ENCODE assay signal across 9 cellular contexts in genomic region chr17:35763767-35764122, GRCh38. TPM values are rescaled to one million over a fixed set of nuclear protein-coding genes. Genes with fewer than 3 reads are reported as not detected.
DNase-seq lines count a peak whose midpoint lies in the region; ATAC-seq, FAIRE-seq and TF ChIP-seq lines count a peak whose summit lies in the region.
"Had no signal": no experiment of that assay in that cellular context is flagged by ENCODE, and none has a peak within 500 bp of the region (broad histone marks: within the 10 kb centered on the region; RNA-seq: fewer than 3 reads in every experiment).

No MANE protein-coding gene starts in this region.

- H3K9me3 ChIP-seq in kidney (ENCODE audit: control insufficient read depth in 1 of 2, low read length in 2 of 2) (no peaks in the 10 kb centered on the region), stomach smooth muscle (ENCODE audit: control insufficient read depth in 2 of 2, low read length in 2 of 2) (no peaks in the 10 kb centered on the region)

- H3K9ac ChIP-seq in kidney (ENCODE audit: low read length in 2 of 2) (no peak overlapping the region), stomach smooth muscle (ENCODE audit: low read length in 2 of 2) (peak overlapping the region; percentile 38 to 60)

- H3K9me3 Mint-ChIP-seq in activated CD4-positive, alpha-beta T cell treated with anti-CD3 and anti-CD28 coated beads, Interleukin-2, amount 10 ng/mL, durations not matched to agents 7 days and 5 days: no peaks in the 10 kb centered on the region
- no peaks in the 10 kb centered on the region for H3K9me3 Mint-ChIP-seq in activated CD8-positive, alpha-beta T cell treated with anti-CD3 and anti-CD28 coated beads for 36 hours

- H3K27ac ChIP-seq in kidney (ENCODE audit: low read depth in 2 of 2, low read length in 2 of 2) (no peak overlapping the region), stomach smooth muscle (ENCODE audit: low read length) (no peak overlapping the region)

- no peak for ATAC-seq in activated CD8-positive, alpha-beta T cell treated with anti-CD3 and anti-CD28 coated beads for 36 hours
- ATAC-seq in HG02938 (IDR thresholded peaks at IDR 0.05; ENCODE audit: unreplicated experiment): no peak

- H3K4me1 Mint-ChIP-seq in activated CD4-positive, alpha-beta T cell treated with anti-CD3 and anti-CD28 coated beads, Interleukin-2, amount 10 ng/mL, durations not matched to agents 7 days and 5 days: peaks cover 11% of the 10 kb centered on the region
- peaks cover 10% of the 10 kb centered on the region for H3K4me1 Mint-ChIP-seq in activated CD8-positive, alpha-beta T cell treated with anti-CD3 and anti-CD28 coated beads for 36 hours (ENCODE audit: low read depth)

- H3K4me3 Mint-ChIP-seq in activated CD4-positive, alpha-beta T cell treated with anti-CD3 and anti-CD28 coated beads, Interleukin-2, amount 10 ng/mL, durations not matched to agents 7 days and 5 days: peak overlapping the region; percentile 78
- peak overlapping the region; percentile 62 for H3K4me3 Mint-ChIP-seq in activated CD8-positive, alpha-beta T cell treated with anti-CD3 and anti-CD28 coated beads for 36 hours

- no peaks in the 10 kb centered on the region for H3K27me3 ChIP-seq in stomach smooth muscle (ENCODE audit: control insufficient read depth in 1 of 2, insufficient read depth in 2 of 2, low read length in 2 of 2)

- no peak for TF ChIP-seq CTCF in activated CD8-positive, alpha-beta T cell treated with anti-CD3 and anti-CD28 coated beads for 36 hours (IDR thresholded peaks at IDR 0.05)
- TF ChIP-seq CTCF in kidney (IDR thresholded peaks at IDR 0.05; ENCODE audit: borderline replicate concordance, extremely low read depth, insufficient read depth): no peak

- POLR2A ChIA-PET in activated CD4-positive, alpha-beta T cell treated with anti-CD3 and anti-CD28 coated beads, Interleukin-2, amount 10 ng/mL, durations not matched to agents 7 days and 5 days (lab: Charles Lee): interaction anchor here (2.1 kb wide), 1 partner anchor 45 kb away, joined by 21 read pairs; the partner anchor contains the start of gene TAF15
- POLR2A ChIA-PET in activated CD8-positive, alpha-beta T cell treated with anti-CD3 and anti-CD28 coated beads for 36 hours (lab: Charles Lee): interaction anchor here (0.6 to 3.4 kb wide), 14 partner anchors 11 to 1381 kb away, joined by 3 to 38 read pairs (median 4); partner anchors contain the start of genes RASL10B and TAF15

- CTCF ChIA-PET in activated CD4-positive, alpha-beta T cell treated with anti-CD3 and anti-CD28 coated beads, Interleukin-2, amount 10 ng/mL, durations not matched to agents 7 days and 5 days (lab: Charles Lee): interaction anchor here (0.7 to 3.2 kb wide), 30 partner anchors 9 to 626 kb away, joined by 3 to 44 read pairs (median 5); partner anchors contain the start of genes CCL16, MMP28 and TAF15
- CTCF ChIA-PET in activated CD8-positive, alpha-beta T cell treated with anti-CD3 and anti-CD28 coated beads for 36 hours (lab: Charles Lee): interaction anchor here (0.7 to 10.2 kb wide), 70 partner anchors 9 to 674 kb away, joined by 3 to 292 read pairs (median 5); partner anchors contain the start of genes AP2B1, GAS2L2, LYZL6 and MMP28

- H3K36me3 ChIP-seq in kidney (ENCODE audit: control insufficient read depth in 1 of 2, insufficient read depth in 2 of 2, low read length in 2 of 2) (no peaks in the 10 kb centered on the region), stomach smooth muscle (ENCODE audit: control insufficient read depth in 2 of 2, insufficient read depth in 2 of 2, low read length in 2 of 2) (no peaks in the 10 kb centered on the region)

- intact Hi-C loops in activated CD8-positive, alpha-beta T cell treated with anti-CD3 and anti-CD28 coated beads for 36 hours (cut with micrococcal nuclease): loop anchor here (1.0 kb wide), 1 partner anchor 41 kb away; no protein-coding TSS in a partner anchor
- intact Hi-C loops in kidney (cut with DNase I): no loop called here

- H3K27ac Mint-ChIP-seq in activated CD4-positive, alpha-beta T cell treated with anti-CD3 and anti-CD28 coated beads, Interleukin-2, amount 10 ng/mL, durations not matched to agents 7 days and 5 days: no peak overlapping the region
- no peak overlapping the region for H3K27ac Mint-ChIP-seq in activated CD8-positive, alpha-beta T cell treated with anti-CD3 and anti-CD28 coated beads for 36 hours

- peaks cover 0 to 2% of the 10 kb centered on the region in 2 donors for H3K4me1 ChIP-seq in kidney (ENCODE audit: control insufficient read depth in 1 of 2, insufficient read depth in 1 of 2, low read depth in 1 of 2, low read length in 2 of 2)
- H3K4me1 ChIP-seq in stomach smooth muscle (ENCODE audit: control insufficient read depth, insufficient read depth, low read length): peaks cover 24% of the 10 kb centered on the region

- FAIRE-seq in kidney (lab: Jason Lieb, UNC): no peak
- FAIRE-seq: frontal cortex had no signal

- no peak for DNase-seq in activated CD4-positive, alpha-beta T cell treated with anti-CD3 and anti-CD28 coated beads, Interleukin-2, amount 10 ng/mL, durations not matched to agents 7 days and 5 days
- no peak for DNase-seq in activated CD4-positive, alpha-beta T cell treated with anti-CD3 and anti-CD28 coated beads for 48 hours
- DNase-seq in activated CD8-positive, alpha-beta T cell treated with anti-CD3 and anti-CD28 coated beads for 36 hours: no peak
- DNase-seq in kidney (no peak), islet precursor cell (no peak), RPMI8226 (no peak)

- H3K36me3 Mint-ChIP-seq in activated CD4-positive, alpha-beta T cell treated with anti-CD3 and anti-CD28 coated beads, Interleukin-2, amount 10 ng/mL, durations not matched to agents 7 days and 5 days (ENCODE audit: low read depth): no peaks in the 10 kb centered on the region
- no peaks in the 10 kb centered on the region for H3K36me3 Mint-ChIP-seq in activated CD8-positive, alpha-beta T cell treated with anti-CD3 and anti-CD28 coated beads for 36 hours (ENCODE audit: low read depth)

- H3K27me3 Mint-ChIP-seq in activated CD4-positive, alpha-beta T cell treated with anti-CD3 and anti-CD28 coated beads, Interleukin-2, amount 10 ng/mL, durations not matched to agents 7 days and 5 days: no peaks in the 10 kb centered on the region
- no peaks in the 10 kb centered on the region for H3K27me3 Mint-ChIP-seq in activated CD8-positive, alpha-beta T cell treated with anti-CD3 and anti-CD28 coated beads for 36 hours

- H3K4me3 ChIP-seq in kidney (ENCODE audit: low read length in 2 of 2): peak overlapping the region; percentile 44 to 48
- H3K4me3 ChIP-seq in stomach smooth muscle (ENCODE audit: low read length in 2 of 2): peak overlapping the region in 1 of 2 donors; percentile 74

RNA-seq across cellular contexts. Expression of gene C17orf50, which starts 3.1 kb away (rescaled TPM):
- total RNA-seq in activated CD4-positive, alpha-beta T cell treated with anti-CD3 and anti-CD28 coated beads, Interleukin-2, amount 10 ng/mL, durations not matched to agents 7 days and 5 days: not detected
- not detected for total RNA-seq in activated CD8-positive, alpha-beta T cell treated with anti-CD3 and anti-CD28 coated beads for 36 hours
- total RNA-seq in kidney: not detected
- polyA plus RNA-seq in kidney (ENCODE audit: insufficient read depth, low read depth, low replicate concordance): 0.41 TPM

RNA-seq across cellular contexts. Expression of gene GAS2L2, which starts 10.7 kb away (rescaled TPM):
- total RNA-seq in activated CD4-positive, alpha-beta T cell treated with anti-CD3 and anti-CD28 coated beads, Interleukin-2, amount 10 ng/mL, durations not matched to agents 7 days and 5 days: not detected
- under 1 TPM; 0.27 to 0.34 TPM for total RNA-seq in activated CD8-positive, alpha-beta T cell treated with anti-CD3 and anti-CD28 coated beads for 36 hours
- total RNA-seq in kidney: not detected
- polyA plus RNA-seq in kidney (ENCODE audit: insufficient read depth, low read depth, low replicate concordance): not detected

RNA-seq across cellular contexts. Expression of gene MMP28, which starts 31.7 kb away (rescaled TPM):
- not detected for total RNA-seq in activated CD4-positive, alpha-beta T cell treated with anti-CD3 and anti-CD28 coated beads, Interleukin-2, amount 10 ng/mL, durations not matched to agents 7 days and 5 days
- under 1 TPM in 1 of 2 experiments, not detected in 1; 0.41 TPM for total RNA-seq in activated CD8-positive, alpha-beta T cell treated with anti-CD3 and anti-CD28 coated beads for 36 hours
- 4.5 TPM for total RNA-seq in kidney
- polyA plus RNA-seq in kidney (ENCODE audit: insufficient read depth, low read depth, low replicate concordance): 10.3 TPM

RNA-seq across cellular contexts. Expression of gene RASL10B, which starts 32.3 kb away (rescaled TPM):
- total RNA-seq in activated CD4-positive, alpha-beta T cell treated with anti-CD3 and anti-CD28 coated beads, Interleukin-2, amount 10 ng/mL, durations not matched to agents 7 days and 5 days: under 1 TPM; 0.15 to 0.37 TPM
- 1 to 10 TPM; 1.9 to 2.3 TPM for total RNA-seq in activated CD8-positive, alpha-beta T cell treated with anti-CD3 and anti-CD28 coated beads for 36 hours
- total RNA-seq in kidney: 2.4 TPM
- polyA plus RNA-seq in kidney (ENCODE audit: insufficient read depth, low read depth, low replicate concordance): 1.5 TPM

RNA-seq across cellular contexts. Expression of gene TAF15, which starts 45.5 kb away (rescaled TPM):
- 100 to 1,000 TPM; 274 to 311 TPM for total RNA-seq in activated CD4-positive, alpha-beta T cell treated with anti-CD3 and anti-CD28 coated beads, Interleukin-2, amount 10 ng/mL, durations not matched to agents 7 days and 5 days
- 100 to 1,000 TPM; 309 to 319 TPM for total RNA-seq in activated CD8-positive, alpha-beta T cell treated with anti-CD3 and anti-CD28 coated beads for 36 hours
- 149 TPM for total RNA-seq in kidney
- polyA plus RNA-seq in kidney (ENCODE audit: insufficient read depth, low read depth, low replicate concordance): 66.3 TPM

Comparison
In these comparisons a context has a peak if more than half of its experiments do, and no peak if none do; other contexts are left out.
1. H3K9ac ChIP-seq: peak in stomach smooth muscle (2 of 2); none in kidney (0 of 2).